1 cellular context compared by ENCODE assay signal in genomic region chr20:36871640-36872570, GRCh38.
TF ChIP-seq lines count a peak whose summit lies in the region.

No MANE protein-coding gene starts in this region.

TF ChIP-seq in HepG2, 621 proteins besides CTCF, POLR2A, EP300 and RAD21 (continues in another document):
- TF ChIP-seq GPBP1L1 (CRISPR knock-in tag; IDR thresholded peaks at IDR 0.05) (no peak), HNRNPL (IDR thresholded peaks at IDR 0.05; ENCODE audit: low read depth, low read length) (peak; percentile 81), KDM6A (CRISPR knock-in tag; IDR thresholded peaks at IDR 0.05; ENCODE audit: low read depth) (peak; percentile 38), SKI (IDR thresholded peaks at IDR 0.05; ENCODE audit: partially characterized antibody) (no peak), ZNF605 (CRISPR knock-in tag; IDR thresholded peaks at IDR 0.05) (peak; percentile 94), ZMYM4 (CRISPR knock-in tag; IDR thresholded peaks at IDR 0.05) (peak; percentile 48; the same call in 1 of the 2 replicates), ZNF777 (CRISPR knock-in tag; IDR thresholded peaks at IDR 0.05) (no peak), TAF1 (CRISPR knock-in tag; IDR thresholded peaks at IDR 0.05) (no peak), NCOR1 (IDR thresholded peaks at IDR 0.05; ENCODE audit: borderline replicate concordance, low read length) (0 out of 2 replicates have a peak, but pooled peaks have one; percentile 1), JUND (CRISPR knock-in tag; IDR thresholded peaks at IDR 0.05) (peak; percentile 9; the same call in 1 of the 2 replicates), YEATS2 (CRISPR knock-in tag; IDR thresholded peaks at IDR 0.05; ENCODE audit: borderline replicate concordance) (peak; percentile 32; the same call in 1 of the 2 replicates), ZNF737 (CRISPR knock-in tag; IDR thresholded peaks at IDR 0.05; ENCODE audit: borderline replicate concordance) (peak; percentile 74; the same call in 1 of the 2 replicates), ZNF749 (CRISPR knock-in tag; IDR thresholded peaks at IDR 0.05; ENCODE audit: borderline replicate concordance) (peak; percentile 77; the same call in 1 of the 2 replicates), MIER2 (CRISPR knock-in tag; IDR thresholded peaks at IDR 0.05) (0 out of 2 replicates have a peak, but pooled peaks have one; percentile 42), PHB2 (IDR thresholded peaks at IDR 0.05; ENCODE audit: partially characterized antibody) (no peak), CBX2 (IDR thresholded peaks at IDR 0.05; ENCODE audit: low read depth, low read length) (no peak), CBX2 (CRISPR knock-in tag; IDR thresholded peaks at IDR 0.05; ENCODE audit: low read depth) (no peak), SMC3 (IDR thresholded peaks at IDR 0.05; ENCODE audit: low read length) (no peak), SNAPC2 (CRISPR knock-in tag; IDR thresholded peaks at IDR 0.05) (0 out of 2 replicates have a peak, but pooled peaks have one; percentile 33), HIC2 (CRISPR knock-in tag; IDR thresholded peaks at IDR 0.05; ENCODE audit: low read depth) (peak; percentile 87; the same call in 1 of the 2 replicates), MED1 (CRISPR knock-in tag; IDR thresholded peaks at IDR 0.05) (peak; percentile 66), SNRNP70 (IDR thresholded peaks at IDR 0.05; ENCODE audit: low read depth, low read length) (no peak), PAXIP1 (CRISPR knock-in tag; conservative IDR thresholded peaks at IDR 0.05) (peak; percentile 85), FOSL1 (CRISPR knock-in tag; IDR thresholded peaks at IDR 0.05; ENCODE audit: borderline replicate concordance) (no peak), NFE2L2 (IDR thresholded peaks at IDR 0.05; ENCODE audit: low read length) (no peak), SNAI1 (CRISPR knock-in tag; IDR thresholded peaks at IDR 0.05; ENCODE audit: borderline replicate concordance) (no peak; the same call in 1 of the 2 replicates), ZNF598 (CRISPR knock-in tag; IDR thresholded peaks at IDR 0.05; ENCODE audit: borderline replicate concordance) (peak; percentile 85; the same call in 1 of the 2 replicates), ZNF136 (CRISPR knock-in tag; IDR thresholded peaks at IDR 0.05; ENCODE audit: low read depth) (peak; percentile 34; the same call in 1 of the 2 replicates), ARID2 (CRISPR knock-in tag; IDR thresholded peaks at IDR 0.05; ENCODE audit: borderline replicate concordance) (0 out of 2 replicates have a peak, but pooled peaks have one; percentile 17), NR2F6 (IDR thresholded peaks at IDR 0.05) (peak; percentile 72), NR2F6 (CRISPR knock-in tag; IDR thresholded peaks at IDR 0.05) (peak; percentile 85), NKX3-1 (CRISPR knock-in tag; IDR thresholded peaks at IDR 0.05) (0 out of 2 replicates have a peak, but pooled peaks have one; percentile 1), KLF6 (CRISPR knock-in tag; IDR thresholded peaks at IDR 0.05) (no peak), HOMEZ (CRISPR knock-in tag; IDR thresholded peaks at IDR 0.05; ENCODE audit: low read depth) (peak; percentile 23; the same call in 1 of the 2 replicates), BCL6 (CRISPR knock-in tag; IDR thresholded peaks at IDR 0.05) (peak; percentile 59), HNF1B (CRISPR knock-in tag; IDR thresholded peaks at IDR 0.05) (no peak), TBX2 (CRISPR knock-in tag; IDR thresholded peaks at IDR 0.05; ENCODE audit: borderline replicate concordance) (peak; percentile 92; the same call in 1 of the 2 replicates), NFKBIZ (CRISPR knock-in tag; IDR thresholded peaks at IDR 0.05) (0 out of 2 replicates have a peak, but pooled peaks have one; percentile 6), ZNF275 (CRISPR knock-in tag; IDR thresholded peaks at IDR 0.05; ENCODE audit: borderline replicate concordance) (no peak), GATA4 (IDR thresholded peaks at IDR 0.05; ENCODE audit: borderline replicate concordance, low read depth) (no peak), RFX5 (IDR thresholded peaks at IDR 0.05; ENCODE audit: low read depth, low read length) (no peak), ZNF792 (CRISPR knock-in tag; IDR thresholded peaks at IDR 0.05) (peak; percentile 46; the same call in 1 of the 2 replicates), ZNF253 (CRISPR knock-in tag; IDR thresholded peaks at IDR 0.05; ENCODE audit: borderline replicate concordance) (0 out of 2 replicates have a peak, but pooled peaks have one; percentile 53), ZBTB33 (CRISPR knock-in tag; IDR thresholded peaks at IDR 0.05) (peak; percentile 10; the same call in 1 of the 2 replicates), PHF21A (CRISPR knock-in tag; IDR thresholded peaks at IDR 0.05) (peak; percentile 91), SOX6 (IDR thresholded peaks at IDR 0.05) (no peak), SOX6 (CRISPR knock-in tag; IDR thresholded peaks at IDR 0.05) (peak; percentile 71), ZNF251 (CRISPR knock-in tag; IDR thresholded peaks at IDR 0.05) (no peak), FLYWCH1 (CRISPR knock-in tag; IDR thresholded peaks at IDR 0.05) (0 out of 2 replicates have a peak, but pooled peaks have one; percentile 81), NFYB (CRISPR knock-in tag; IDR thresholded peaks at IDR 0.05) (no peak), MEIS2 (CRISPR knock-in tag; IDR thresholded peaks at IDR 0.05) (0 out of 2 replicates have a peak, but pooled peaks have one; percentile 46), CBX5 (CRISPR knock-in tag; IDR thresholded peaks at IDR 0.05; ENCODE audit: borderline replicate concordance) (0 out of 2 replicates have a peak, but pooled peaks have one; percentile 30), ZSCAN29 (CRISPR knock-in tag; conservative IDR thresholded peaks at IDR 0.05) (no peak), E2F5 (CRISPR knock-in tag; conservative IDR thresholded peaks at IDR 0.05) (no peak), KLF11 (CRISPR knock-in tag; IDR thresholded peaks at IDR 0.05) (0 out of 2 replicates have a peak, but pooled peaks have one; percentile 12), HOXA3 (CRISPR knock-in tag; IDR thresholded peaks at IDR 0.05) (peak; percentile 74), ZSCAN31 (CRISPR knock-in tag; IDR thresholded peaks at IDR 0.05; ENCODE audit: low read depth) (peak; percentile 92; the same call in 1 of the 2 replicates)
